In the genomic region with DNA sequence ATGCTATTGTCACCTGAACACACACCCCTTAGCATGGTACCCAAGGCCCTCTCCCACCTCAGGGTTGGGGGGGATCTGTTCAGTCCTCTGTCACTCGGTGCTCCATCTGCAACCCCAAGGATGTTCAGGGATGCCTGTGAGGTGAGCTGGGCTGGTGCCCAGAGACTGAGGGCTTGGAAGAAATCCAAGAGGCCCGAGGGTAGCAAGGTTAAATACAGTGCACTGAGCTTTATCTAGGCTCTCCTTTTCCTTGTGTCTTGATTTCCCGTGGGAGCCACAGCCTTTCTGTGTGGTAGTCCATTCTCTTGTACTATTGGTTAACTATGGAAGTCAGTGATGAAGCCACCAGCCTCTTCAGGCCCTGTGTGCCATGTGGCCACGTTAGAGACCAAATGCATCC, we compare ENCODE assay signal across 25 cellular contexts. TPM values are rescaled to one million over a fixed set of nuclear protein-coding genes. Genes with fewer than 3 reads are reported as not detected.
"Had no signal": no experiment of that assay in that cellular context is flagged by ENCODE, and none has a peak within 500 bp of the region (broad histone marks: within the 10 kb centered on the region; RNA-seq: fewer than 3 reads in every experiment).

No MANE protein-coding gene starts in this region.

- H3K4me1 ChIP-seq: gastrocnemius medialis, right lobe of liver, upper lobe of left lung, vagina had no signal

- H3K4me3 ChIP-seq: coronary artery, dorsolateral prefrontal cortex, gastrocnemius medialis, hepatocyte, right lobe of liver, thoracic aorta, upper lobe of left lung, vagina had no signal

- ATAC-seq: gastrocnemius medialis, left ventricle myocardium superior had no signal

- H3K79me2 ChIP-seq: hepatocyte had no signal

- H3K4me2 ChIP-seq: hepatocyte had no signal

- H3K27me3 ChIP-seq: brain microvascular endothelial cell, dorsolateral prefrontal cortex, gastrocnemius medialis, hepatocyte, neutrophil, right lobe of liver, upper lobe of left lung, vagina had no signal

- H2AFZ ChIP-seq: hepatocyte had no signal

- FAIRE-seq: astrocyte had no signal

- DNase-seq: activated CD4-positive, alpha-beta memory T cell treated with anti-CD3 and anti-CD28 coated beads, Interleukin-2, amount 10 ng/mL, durations not matched to agents 7 days and 5 days; activated CD4-positive, alpha-beta T cell treated with anti-CD3 and anti-CD28 coated beads for 1 hour; activated CD4-positive, alpha-beta T cell treated with anti-CD3 and anti-CD28 coated beads, Interleukin-2, amount 10 ng/mL, durations not matched to agents 7 days and 5 days; activated CD8-positive, alpha-beta memory T cell treated with anti-CD3 and anti-CD28 coated beads, Interleukin-2, amount 50 U/mL, for 48 hours; activated gamma-delta T cell; activated naive CD4-positive, alpha-beta T cell treated with anti-CD3 and anti-CD28 coated beads, Interleukin-2, amount 10 ng/mL, durations not matched to agents 7 days and 5 days; activated naive CD8-positive, alpha-beta T cell treated with anti-CD3 and anti-CD28 coated beads, Interleukin-2, amount 10 ng/mL, durations not matched to agents 7 days and 5 days; activated T-cell treated with anti-CD3 and anti-CD28 coated beads, Interleukin-2, amount 50 U/mL, for 24 hours; amniotic stem cell; effector memory CD4-positive, alpha-beta T cell; gastrocnemius medialis; left ventricle myocardium superior; naive B cell; nephron progenitor cell; right lobe of liver; stimulated activated CD4-positive, alpha-beta T cell treated with anti-CD3 and anti-CD28 coated beads, Interleukin-4, amount 100 ng/mL, for 1 hour had no signal

- H3K36me3 ChIP-seq: brain microvascular endothelial cell, gastrocnemius medialis, neutrophil, right lobe of liver, thoracic aorta, upper lobe of left lung, vagina had no signal

- H3K27ac ChIP-seq: brain microvascular endothelial cell, coronary artery, dorsolateral prefrontal cortex, gastrocnemius medialis, hepatocyte, neutrophil, right lobe of liver, thoracic aorta, upper lobe of left lung, vagina had no signal

- H3K9me3 ChIP-seq: gastrocnemius medialis, neutrophil, right lobe of liver, thoracic aorta, upper lobe of left lung, vagina had no signal

RNA-seq across cellular contexts. Expression of gene WNT5A, which starts 18.7 kb away (rescaled TPM):
- total RNA-seq: activated CD4-positive, alpha-beta memory T cell treated with anti-CD3 and anti-CD28 coated beads, Interleukin-2, amount 10 ng/mL, durations not matched to agents 7 days and 5 days; activated CD4-positive, alpha-beta T cell treated with anti-CD3 and anti-CD28 coated beads, Interleukin-2, amount 10 ng/mL, durations not matched to agents 7 days and 5 days; activated naive CD8-positive, alpha-beta T cell treated with anti-CD3 and anti-CD28 coated beads, Interleukin-2, amount 10 ng/mL, durations not matched to agents 7 days and 5 days had no signal
